In the genomic region with DNA sequence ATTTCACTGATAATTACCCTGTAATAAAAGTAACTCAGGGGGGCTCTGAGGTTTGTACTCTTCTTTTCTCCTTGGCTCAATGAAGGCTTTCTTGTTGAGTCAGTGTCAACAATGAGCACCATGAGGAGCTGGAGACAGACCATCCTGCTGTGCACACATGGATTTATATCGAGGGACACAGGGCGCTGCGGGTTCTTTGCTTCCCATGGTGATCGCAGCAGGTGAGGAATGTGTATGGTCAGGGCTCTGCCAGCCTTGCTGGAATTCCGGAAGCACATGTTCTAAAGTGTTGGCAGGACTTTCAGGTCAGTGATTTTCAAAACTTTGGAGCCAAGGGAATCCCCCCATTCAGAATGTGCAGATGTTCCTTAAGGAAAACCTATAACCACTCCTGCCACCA, we compare ENCODE assay signal across 18 cellular contexts.
"Had no signal": no experiment of that assay in that cellular context is flagged by ENCODE, and none has a peak within 500 bp of the region (broad histone marks: within the 10 kb centered on the region; RNA-seq: fewer than 3 reads in every experiment).

No MANE protein-coding gene starts in this region.

- H3K27ac ChIP-seq: coronary artery, left lung, lower lobe of right lung, ovary, spleen had no signal

- DNase-seq: effector CD8-positive, alpha-beta T cell; heart right ventricle; hypothalamus; islet precursor cell; left lung; lower lobe of right lung; natural killer cell; nucleus accumbens; ovary; right cardiac atrium; spleen; stimulated activated CD4-positive, alpha-beta T cell treated with anti-CD3 and anti-CD28 coated beads, Interleukin-15, amount 100 ng/mL, for 24 hours; stimulated activated CD4-positive, alpha-beta T cell treated with anti-CD3 and anti-CD28 coated beads, Interleukin-1b, Interleukin-23, amount 100 ng/mL, for 48 hours; stimulated activated CD4-positive, alpha-beta T cell treated with anti-CD3 and anti-CD28 coated beads, Interleukin-4, amount 100 ng/mL, for 24 hours; substantia nigra; trophoblast cell had no signal

- H3K9me3 ChIP-seq: left lung, lower lobe of right lung, ovary had no signal

- H3K4me3 ChIP-seq: coronary artery, heart right ventricle, left lung, lower lobe of right lung, ovary, spleen had no signal

- ATAC-seq: heart right ventricle; left lung; lower lobe of right lung; natural killer cell; right cardiac atrium; stimulated activated memory B cell treated with anti-CD40 and anti-IgM and Interleukin-4, amounts not matched to agents 10 μg/mL and 1 μg/mL and 100 μg/mL, for 72 hours had no signal

- H3K36me3 ChIP-seq: heart right ventricle, left lung, lower lobe of right lung, ovary, spleen had no signal

- H3K4me1 ChIP-seq: left lung, lower lobe of right lung, spleen had no signal
